ENCODE assay signal across 22 cellular contexts in the genomic region with DNA sequence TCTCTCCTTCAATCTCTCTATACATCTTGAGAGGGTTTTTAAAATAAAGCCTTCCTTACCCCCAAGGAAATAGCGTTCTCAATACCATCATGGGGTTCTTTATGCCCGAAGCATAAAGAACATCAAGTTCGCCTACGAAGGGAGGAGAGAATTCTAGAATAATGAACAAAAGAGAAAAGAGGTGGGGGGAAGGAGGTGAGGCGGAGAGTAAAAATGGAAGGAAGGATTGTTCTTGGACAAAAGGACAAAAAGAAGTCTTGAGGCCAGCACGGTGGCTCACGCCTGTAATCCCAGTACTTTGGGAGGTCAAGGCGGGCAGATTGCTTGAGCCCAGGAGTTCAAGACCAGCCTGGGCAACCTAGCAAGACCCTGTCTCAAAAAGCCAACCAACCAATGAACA.
DNase-seq lines count a peak whose midpoint lies in the region; ATAC-seq, FAIRE-seq and TF ChIP-seq lines count a peak whose summit lies in the region.
"Had no signal": no experiment of that assay in that cellular context is flagged by ENCODE, and none has a peak within 500 bp of the region (broad histone marks: within the 10 kb centered on the region; RNA-seq: fewer than 3 reads in every experiment).

No MANE protein-coding gene starts in this region.

- H3K14ac ChIP-seq in IMR-90 (replicated peaks; ENCODE audit: low read depth, low read length): no peak overlapping the region

- H2BK20ac ChIP-seq in IMR-90 (ENCODE audit: low read depth, low read length): peak overlapping the region; percentile 89

- no peak overlapping the region for H3K56ac ChIP-seq in IMR-90 (ENCODE audit: extremely low read depth, insufficient read depth, low read length)

- peak overlapping the region; percentile 74; the same call in 1 of the 2 replicates for H2AK5ac ChIP-seq in IMR-90 (ENCODE audit: low read depth, low read length)

- peaks cover 22% of the 10 kb centered on the region for H3K4me1 ChIP-seq in IMR-90 (ENCODE audit: control insufficient read depth, insufficient read depth, low read length)
- H3K4me1 ChIP-seq in esophagus muscularis mucosa: peaks cover 0 to 17% (median 15%) of the 10 kb centered on the region in 4 donors
- H3K4me1 ChIP-seq in osteoblast (ENCODE audit: insufficient read depth, low read length): peaks cover 3% of the 10 kb centered on the region
- peaks cover 0 to 26% (median 5%) of the 10 kb centered on the region in 3 donors for H3K4me1 ChIP-seq in esophagus squamous epithelium
- peaks cover 0 to 2% of the 10 kb centered on the region in 2 donors for H3K4me1 ChIP-seq in kidney (ENCODE audit: control insufficient read depth in 1 of 2, insufficient read depth in 1 of 2, low read depth in 1 of 2, low read length in 2 of 2)

- H3K36me3 Mint-ChIP-seq in type B pancreatic cell: no peaks in the 10 kb centered on the region
- H3K36me3 Mint-ChIP-seq: CD8-positive, alpha-beta T cell had no signal

- H3K18ac ChIP-seq in IMR-90 (ENCODE audit: low read depth, low read length): peak overlapping the region; percentile 95

- dilution Hi-C loops in IMR-90 (cut with HindIII; ENCODE audit: low sequenced_read_pairs, unreplicated experiment): no loop called here

- H4K8ac ChIP-seq in IMR-90 (ENCODE audit: low read depth in 2 of 2, low read length in 2 of 2): peak overlapping the region; percentile 24 to 61; a peak in 3 of 4 replicates

- H4K91ac ChIP-seq in IMR-90 (ENCODE audit: insufficient read depth, low read depth, low read length): peak overlapping the region; percentile 43; the same call in 1 of the 2 replicates

- peak overlapping the region; percentile 75; the same call in 1 of the 3 replicates for H2BK15ac ChIP-seq in IMR-90 (ENCODE audit: low read depth, low read length)

- peak overlapping the region; percentile 97 for H3K4ac ChIP-seq in IMR-90 (ENCODE audit: low read depth, low read length)

- H3K9ac ChIP-seq in IMR-90 (ENCODE audit: low read depth, low read length) (no peak overlapping the region), kidney (ENCODE audit: low read length in 2 of 2) (no peak overlapping the region)
- H3K9ac ChIP-seq: BLaER1 treated with 17β-estradiol and CSF1 and Interleukin-3, amounts not matched to agents 10 nM and 100 nM had no signal

- POLR2A ChIA-PET in IMR-90 (lab: Charles Lee; ENCODE audit: unreplicated experiment): no interaction called here

- H3K4me3 ChIP-seq in IMR-90 (ENCODE audit: insufficient read depth, low read depth, low read length): no peak overlapping the region
- H3K4me3 ChIP-seq in esophagus muscularis mucosa: no peak overlapping the region
- no peak overlapping the region for H3K4me3 ChIP-seq in osteoblast (ENCODE audit: insufficient read depth, low read length)
- H3K4me3 ChIP-seq in esophagus squamous epithelium: no peak overlapping the region
- no peak overlapping the region for H3K4me3 ChIP-seq in kidney (ENCODE audit: low read length in 2 of 2)
- H3K4me3 ChIP-seq: A549; BLaER1 treated with 17β-estradiol and CSF1 and Interleukin-3, amounts not matched to agents 10 nM and 100 nM had no signal

- H2BK5ac ChIP-seq in IMR-90 (ENCODE audit: low read depth, low read length, poor library complexity, severe bottlenecking): no peak overlapping the region

- H3K23ac ChIP-seq in IMR-90 (ENCODE audit: low read depth, low read length): no peak overlapping the region

- no peak overlapping the region for H3K4me3 Mint-ChIP-seq in type B pancreatic cell
- H3K4me3 Mint-ChIP-seq: B cell; CD4-positive, alpha-beta T cell; CD8-positive, alpha-beta T cell had no signal

- H3K79me1 ChIP-seq in IMR-90 (ENCODE audit: low read depth in 1 of 2, low read length in 2 of 2): no peaks in the 10 kb centered on the region

- H3K27me3 Mint-ChIP-seq in type B pancreatic cell: peaks cover 17% of the 10 kb centered on the region
- H3K27me3 Mint-ChIP-seq: B cell had no signal

- H3K79me2 ChIP-seq in osteoblast (ENCODE audit: insufficient read depth, low read length): no peaks in the 10 kb centered on the region

- no peak for ATAC-seq in IMR-90 (ENCODE audit: low read depth)
- ATAC-seq: A549; CD8-positive, alpha-beta T cell had no signal

- peak overlapping the region; percentile 14 for H3K27ac Mint-ChIP-seq in type B pancreatic cell
- H3K27ac Mint-ChIP-seq: B cell; CD4-positive, alpha-beta T cell; CD8-positive, alpha-beta T cell had no signal

- H2AFZ ChIP-seq in IMR-90 (replicated peaks; ENCODE audit: low read length, poor library complexity) (no peak overlapping the region), osteoblast (ENCODE audit: low read length) (no peak overlapping the region)

- H3K9me1 ChIP-seq in IMR-90 (ENCODE audit: insufficient read depth, low read length): peaks cover 8% of the 10 kb centered on the region; the same call in 1 of the 2 replicates

- TF ChIP-seq RAD21 in IMR-90 (IDR thresholded peaks at IDR 0.05; ENCODE audit: low read length): no peak

- no peak for TF ChIP-seq EP300 in esophagus muscularis mucosa (IDR thresholded peaks at IDR 0.05)

- CTCF ChIA-PET in IMR-90 (lab: Yijun Ruan, JAX): interaction anchor here (1.4 kb wide), 1 partner anchor 563 kb away, joined by 3 read pairs; no protein-coding TSS in a partner anchor

- intact Hi-C loops in IMR-90 (cut with micrococcal nuclease) (loop anchor here (5.0 to 10.0 kb wide), 2 partner anchors 319 to 487 kb away; no protein-coding TSS in a partner anchor), esophagus muscularis mucosa (cut with DNase I) (loop anchor here (5.0 to 10.0 kb wide), 2 partner anchors 524 to 1007 kb away; no protein-coding TSS in a partner anchor), esophagus squamous epithelium (cut with DNase I) (no loop called here), kidney (cut with DNase I) (no loop called here)

- no peak overlapping the region for H2AK9ac ChIP-seq in IMR-90 (replicated peaks; ENCODE audit: low read depth, low read length, poor library complexity)

- H3K4me2 ChIP-seq in IMR-90 (ENCODE audit: low read depth, low read length) (no peak overlapping the region), osteoblast (ENCODE audit: insufficient read depth, low read length) (no peak overlapping the region)
- H3K4me2 ChIP-seq: A549; BLaER1 treated with 17β-estradiol and CSF1 and Interleukin-3, amounts not matched to agents 10 nM and 100 nM had no signal

- peaks cover 7% of the 10 kb centered on the region for H3K4me1 Mint-ChIP-seq in type B pancreatic cell (ENCODE audit: unreplicated experiment)

- H3K27ac ChIP-seq in IMR-90 (ENCODE audit: insufficient read depth, low read length) (peak overlapping the region; percentile 71; the same call in 1 of the 2 replicates), esophagus muscularis mucosa (replicated peaks in 1 of 4) (no peak overlapping the region), osteoblast (ENCODE audit: low read depth, low read length) (no peak overlapping the region), esophagus squamous epithelium (no peak overlapping the region), kidney (ENCODE audit: low read depth in 2 of 2, low read length in 2 of 2) (no peak overlapping the region)
- H3K27ac ChIP-seq: 22Rv1; A549; BLaER1 treated with 17β-estradiol and CSF1 and Interleukin-3, amounts not matched to agents 10 nM and 100 nM; C4-2B had no signal

- H3K27me3 ChIP-seq in IMR-90 (ENCODE audit: control insufficient read depth, insufficient read depth, low read length): peaks cover 2% of the 10 kb centered on the region; the same call in 1 of the 2 replicates
- no peaks in the 10 kb centered on the region for H3K27me3 ChIP-seq in esophagus muscularis mucosa
- H3K27me3 ChIP-seq in osteoblast (ENCODE audit: insufficient read depth, low read length): peaks cover 19% of the 10 kb centered on the region
- peaks cover 0 to 84% (median 0%) of the 10 kb centered on the region in 4 donors for H3K27me3 ChIP-seq in esophagus squamous epithelium
- H3K27me3 ChIP-seq: BLaER1 treated with 17β-estradiol and CSF1 and Interleukin-3, amounts not matched to agents 10 nM and 100 nM had no signal

- H3K36me3 ChIP-seq in IMR-90 (ENCODE audit: control insufficient read depth, insufficient read depth, low read length) (no peaks in the 10 kb centered on the region), esophagus muscularis mucosa (no peaks in the 10 kb centered on the region), osteoblast (ENCODE audit: insufficient read depth, low read length) (no peaks in the 10 kb centered on the region), esophagus squamous epithelium (no peaks in the 10 kb centered on the region), kidney (ENCODE audit: control insufficient read depth in 1 of 2, insufficient read depth in 2 of 2, low read length in 2 of 2) (no peaks in the 10 kb centered on the region)
- H3K36me3 ChIP-seq: BLaER1 treated with 17β-estradiol and CSF1 and Interleukin-3, amounts not matched to agents 10 nM and 100 nM had no signal

- 100% methylated on average over 1 of the region's 8 CpGs; no CpG with 5 or more reads in 1 of the 2 experiments for WGBS in IMR-90 (ENCODE audit: extremely low coverage in 2 of 2, insufficient read length in 1 of 2), 2 experiments
- 95% methylated on average over 8 of the region's 8 CpGs for WGBS in esophagus muscularis mucosa
- WGBS in esophagus squamous epithelium, 2 donors: 85 to 92% methylated on average over 8 of the region's 8 CpGs

- no peaks in the 10 kb centered on the region for H4K20me1 ChIP-seq in IMR-90 (ENCODE audit: insufficient read depth, low read length)
- H4K20me1 ChIP-seq in osteoblast (ENCODE audit: insufficient read depth, low read length): no peaks in the 10 kb centered on the region
- H4K20me1 ChIP-seq: BLaER1 treated with 17β-estradiol and CSF1 and Interleukin-3, amounts not matched to agents 10 nM and 100 nM had no signal

- H3K9me3 Mint-ChIP-seq in type B pancreatic cell: no peaks in the 10 kb centered on the region
- H3K9me3 Mint-ChIP-seq: CD4-positive, alpha-beta T cell; CD8-positive, alpha-beta T cell had no signal

- H3K9me3 ChIP-seq in IMR-90 (ENCODE audit: control insufficient read depth, insufficient read depth, low read length) (peaks cover under 1% of the 10 kb centered on the region; the same call in 1 of the 2 replicates), esophagus muscularis mucosa (no peaks in the 10 kb centered on the region), osteoblast (ENCODE audit: low read depth, low read length) (no peaks in the 10 kb centered on the region), esophagus squamous epithelium (no peaks in the 10 kb centered on the region), kidney (ENCODE audit: control insufficient read depth in 1 of 2, low read length in 2 of 2) (no peaks in the 10 kb centered on the region)
- H3K9me3 ChIP-seq: A549, Caco-2 had no signal

- BruUV-seq in IMR-90 (replicated peaks; lab: Mats Ljungman, UMichigan): no TSS peak

- in situ Hi-C loops in IMR-90 (cut with MboI; ENCODE audit: low sequenced_read_pairs): loop anchor here (10.0 to 25.0 kb wide), 4 partner anchors 349 to 1024 kb away; a partner anchor contains a TSS

- no peak for TF ChIP-seq POLR2A in IMR-90 (IDR thresholded peaks at IDR 0.05; ENCODE audit: low read depth, low read length)
- TF ChIP-seq POLR2A in esophagus muscularis mucosa (IDR thresholded peaks at IDR 0.05; ENCODE audit: low read depth): no peak
- no peak for TF ChIP-seq POLR2A in esophagus squamous epithelium (IDR thresholded peaks at IDR 0.05)

- H2BK120ac ChIP-seq in IMR-90 (ENCODE audit: low read depth, low read length): peak overlapping the region; percentile 97

- no peak for FAIRE-seq in kidney (lab: Jason Lieb, UNC)
- FAIRE-seq: A549, D721Med, G401.6, GM12891 had no signal

- TF ChIP-seq CTCF in IMR-90 (conservative IDR thresholded peaks at IDR 0.05; ENCODE audit: low read depth, low read length) (no peak), esophagus muscularis mucosa (IDR thresholded peaks at IDR 0.05) (no peak), osteoblast (IDR thresholded peaks at IDR 0.05; ENCODE audit: extremely low read depth, low read depth, low read length) (no peak), type B pancreatic cell (conservative IDR thresholded peaks at IDR 0.05) (no peak), esophagus squamous epithelium (IDR thresholded peaks at IDR 0.05) (no peak), kidney (IDR thresholded peaks at IDR 0.05; ENCODE audit: borderline replicate concordance, extremely low read depth, insufficient read depth) (no peak)

- DNase-seq in IMR-90 (no peak), esophagus muscularis mucosa (ENCODE audit: extremely low spot score) (peak; percentile 53), osteoblast (ENCODE audit: insufficient read length, low spot score, missing footprints) (peak; percentile 76), type B pancreatic cell (ENCODE audit: extremely low spot score, unreplicated experiment) (no peak), esophagus squamous epithelium (lab: John Stamatoyannopoulos, UW) (no peak), SK-N-DZ (ENCODE audit: low spot score) (no peak), kidney (no peak)
- DNase-seq: AML-193; Calu3; CD4-positive, alpha-beta T cell; CD8-positive, alpha-beta T cell; DMS79 treated with DMSO at 0.1 percent for 48 hours; GF-D8 had no signal

- peak overlapping the region; percentile 93 for H4K5ac ChIP-seq in IMR-90 (ENCODE audit: low read depth, low read length)

Comparison
In these comparisons a context has a peak if more than half of its experiments do, and no peak if none do; other contexts are left out.
1. DNase-seq: peak in esophagus muscularis mucosa (single experiment) and osteoblast (single experiment); none in IMR-90 (single experiment), type B pancreatic cell (single experiment), esophagus squamous epithelium (single experiment), SK-N-DZ (single experiment) and kidney (single experiment).
2. intact Hi-C loops: an anchor here in IMR-90 (5.0 to 10.0 kb wide) and esophagus muscularis mucosa (5.0 to 10.0 kb wide); none called in esophagus squamous epithelium and kidney.